8 cellular contexts compared by ENCODE assay signal in genomic region chr14:73591690-73592448, GRCh38. TPM values are rescaled to one million over a fixed set of nuclear protein-coding genes. Genes with fewer than 3 reads are reported as not detected.
A peak's percentile ranks its signal among the peaks of the same experiment; 100 is the strongest.
DNase-seq lines count a peak whose midpoint lies in the region; ATAC-seq and TF ChIP-seq lines count a peak whose summit lies in the region.

Gene ACOT4, plus strand, starts transcription at chr14:73591873. Its CDS starts 87 bp downstream, at chr14:73591960.

- WGBS in ovary, 3 donors: 2 to 3% (median 2%) methylated on average over 65 to 89 of the region's 89 CpGs

- TF ChIP-seq CTCF in ovary (IDR thresholded peaks at IDR 0.05): no peak

- H3K4me3 ChIP-seq in ovary: peak within 1 kb of the TSS; percentile 48

- H3K27ac Mint-ChIP-seq in activated T-helper 2 cell treated with anti-CD3 and anti-CD28 coated beads, Interferon-gamma antibody, Interleukin-2, Interleukin-4, amounts not matched to agents 10 μg/mL and 5 μg/mL and 100 μg/mL, durations not matched to agents 14 hours and 24 hours and 36 hours: no peak within 1 kb of the TSS

- H3K4me3 Mint-ChIP-seq in activated T-helper 2 cell treated with anti-CD3 and anti-CD28 coated beads, Interferon-gamma antibody, Interleukin-2, Interleukin-4, amounts not matched to agents 10 μg/mL and 5 μg/mL and 100 μg/mL, durations not matched to agents 14 hours and 24 hours and 36 hours (ENCODE audit: low read depth): peak within 1 kb of the TSS; percentile 62

- no peak within 1 kb of the TSS for H3K27ac ChIP-seq in ovary

- intact Hi-C loops in activated T-helper 2 cell treated with anti-CD3 and anti-CD28 coated beads, Interferon-gamma antibody, Interleukin-2, Interleukin-4, amounts not matched to agents 10 μg/mL and 5 μg/mL and 100 μg/mL, durations not matched to agents 14 hours and 24 hours and 36 hours (cut with micrococcal nuclease): no loop called here
- intact Hi-C loops in ovary (cut with DNase I): no loop called here

- peak; percentile 55 for DNase-seq in CD1c-positive myeloid dendritic cell (ENCODE audit: extremely low spot score)
- DNase-seq in NOMO-1 (lab: John Stamatoyannopoulos, UW; ENCODE audit: unreplicated experiment in 2 of 2): peak; percentile 46 to 59
- peak; percentile 33 for DNase-seq in activated T-helper 2 cell treated with anti-CD3 and anti-CD28 coated beads, Interferon-gamma antibody, Interleukin-2, Interleukin-4, amounts not matched to agents 10 μg/mL and 5 μg/mL and 100 μg/mL, durations not matched to agents 14 hours and 24 hours and 36 hours (ENCODE audit: low spot score)
- DNase-seq in germinal center (ENCODE audit: low spot score): peak; percentile 45
- peak in 2 of 5 donors; percentile 35 to 66 for DNase-seq in ovary
- no peak for DNase-seq in NCI-H1694 treated with DMSO at 0.1 percent for 48 hours (lab: John Stamatoyannopoulos, UW)

- peaks cover 3% of the 10 kb centered on the region for H3K4me1 Mint-ChIP-seq in activated T-helper 2 cell treated with anti-CD3 and anti-CD28 coated beads, Interferon-gamma antibody, Interleukin-2, Interleukin-4, amounts not matched to agents 10 μg/mL and 5 μg/mL and 100 μg/mL, durations not matched to agents 14 hours and 24 hours and 36 hours (ENCODE audit: low read depth)

- peak; percentile 68 for ATAC-seq in GM19455 (IDR thresholded peaks at IDR 0.05; ENCODE audit: unreplicated experiment)
- no peak for ATAC-seq in HG03565 (IDR thresholded peaks at IDR 0.05; ENCODE audit: unreplicated experiment)

- TF ChIP-seq POLR2A in ovary (IDR thresholded peaks at IDR 0.05): no peak

- H3K9me3 Mint-ChIP-seq in activated T-helper 2 cell treated with anti-CD3 and anti-CD28 coated beads, Interferon-gamma antibody, Interleukin-2, Interleukin-4, amounts not matched to agents 10 μg/mL and 5 μg/mL and 100 μg/mL, durations not matched to agents 14 hours and 24 hours and 36 hours: no peaks in the 10 kb centered on the region

- no peaks in the 10 kb centered on the region for H3K36me3 ChIP-seq in ovary

- no peaks in the 10 kb centered on the region for H3K36me3 Mint-ChIP-seq in activated T-helper 2 cell treated with anti-CD3 and anti-CD28 coated beads, Interferon-gamma antibody, Interleukin-2, Interleukin-4, amounts not matched to agents 10 μg/mL and 5 μg/mL and 100 μg/mL, durations not matched to agents 14 hours and 24 hours and 36 hours (ENCODE audit: low read depth)

- no peaks in the 10 kb centered on the region for H3K27me3 ChIP-seq in ovary

- no peak for TF ChIP-seq EP300 in ovary (IDR thresholded peaks at IDR 0.05)

- peaks cover 14% of the 10 kb centered on the region for H3K27me3 Mint-ChIP-seq in activated T-helper 2 cell treated with anti-CD3 and anti-CD28 coated beads, Interferon-gamma antibody, Interleukin-2, Interleukin-4, amounts not matched to agents 10 μg/mL and 5 μg/mL and 100 μg/mL, durations not matched to agents 14 hours and 24 hours and 36 hours (ENCODE audit: low read depth)

- no peaks in the 10 kb centered on the region for H3K9me3 ChIP-seq in ovary

- peaks cover 4% of the 10 kb centered on the region for H3K4me1 ChIP-seq in ovary (ENCODE audit: insufficient read depth)

RNA-seq across cellular contexts. Expression of gene ACOT4, which starts in this region (rescaled TPM):
- total RNA-seq in activated T-helper 2 cell treated with anti-CD3 and anti-CD28 coated beads, Interferon-gamma antibody, Interleukin-2, Interleukin-4, amounts not matched to agents 10 μg/mL and 5 μg/mL and 100 μg/mL, durations not matched to agents 14 hours and 24 hours and 36 hours: 0.57 and 1.4 TPM in 2 replicates
- total RNA-seq in ovary: 1 to 10 TPM in 3 of 7 donors, under 1 TPM in 4; 0.28 to 2.1 (median 0.38) TPM
- 1 to 10 TPM in 1 of 2 donors, under 1 TPM in 1; 0.28 to 3.9 TPM for polyA plus RNA-seq in ovary
